ENCODE assay signal across 16 cellular contexts in the genomic region with DNA sequence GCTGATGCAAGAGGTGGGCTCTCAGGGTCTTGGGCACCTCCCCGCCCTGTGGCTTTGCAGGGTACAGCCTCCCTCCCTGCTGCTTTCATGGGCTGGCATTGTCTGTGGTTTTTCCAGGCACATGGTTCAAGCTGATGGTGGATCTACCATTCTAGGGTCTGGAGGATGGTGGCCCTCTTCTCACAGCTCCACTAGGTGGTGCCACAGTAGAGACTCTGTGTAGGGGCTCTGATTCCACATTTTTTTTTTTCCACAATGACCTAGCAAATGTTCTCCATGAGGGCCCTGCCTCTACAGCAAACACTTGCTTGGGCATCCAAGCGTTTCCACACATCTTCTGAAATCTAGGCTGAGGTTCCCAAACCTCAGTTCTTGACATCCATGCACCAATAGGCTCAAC.
A peak's percentile ranks its signal among the peaks of the same experiment; 100 is the strongest.
DNase-seq lines count a peak whose midpoint lies in the region; ATAC-seq and TF ChIP-seq lines count a peak whose summit lies in the region.
"Had no signal": no experiment of that assay in that cellular context is flagged by ENCODE, and none has a peak within 500 bp of the region (broad histone marks: within the 10 kb centered on the region; RNA-seq: fewer than 3 reads in every experiment).

No MANE protein-coding gene starts in this region.

- no peaks in the 10 kb centered on the region for H3K4me1 ChIP-seq in mesendoderm (ENCODE audit: control insufficient read depth, low read depth, low read length)
- H3K4me1 ChIP-seq: Peyer's patch, SJSA1 had no signal

- no peaks in the 10 kb centered on the region for H3K27me3 Mint-ChIP-seq in WTC11 (ENCODE audit: low read depth)

- H3K4me2 ChIP-seq in mesendoderm (ENCODE audit: low read length), result no peak overlapping the region

- H3K9ac ChIP-seq in mesendoderm (ENCODE audit: low read length), result no peak overlapping the region

- DNase-seq in NCI-H748 (lab: John Stamatoyannopoulos, UW; ENCODE audit: unreplicated experiment), result peak; percentile 3
- no peak for DNase-seq in NCI-H748 treated with DMSO at 0.1 percent for 48 hours (lab: John Stamatoyannopoulos, UW)
- DNase-seq in WTC11 (ENCODE audit: low spot score), result peak; percentile 8
- DNase-seq in mesendoderm, result peak; percentile 0
- DNase-seq in stimulated activated CD4-positive, alpha-beta T cell treated with anti-CD3 and anti-CD28 coated beads, Interleukin-4, amount 100 ng/mL, for 4 hours, result no peak
- no peak for DNase-seq in effector CD8-positive, alpha-beta T cell (lab: John Stamatoyannopoulos, UW)
- no peak for DNase-seq in ACHN
- DNase-seq: 8988T, Kasumi-1, NCI-H1694, NCI-H2081, NCI-H2171 treated with DMSO at 0.1 percent for 48 hours, Peyer's patch had no signal

- no peak overlapping the region for H3K4me3 Mint-ChIP-seq in WTC11
- H3K4me3 Mint-ChIP-seq: T-helper 1 cell treated with Interleukin-12 subunit alpha and Interleukin-12 subunit beta and Interleukin-4 antibody, amounts not matched to agents 30 μg/mL and 1 μg/mL, for 36 hours had no signal

- no CpG with 5 or more reads among the region's 2 CpGs for WGBS in mesendoderm (ENCODE audit: extremely low coverage, insufficient coverage, low lambda C conversion rate)

- no peak overlapping the region for H2BK120ac ChIP-seq in mesendoderm (ENCODE audit: low read depth, low read length)

- H3K18ac ChIP-seq in mesendoderm (ENCODE audit: low read length), result no peak overlapping the region

- H3K4me1 Mint-ChIP-seq in WTC11, result no peaks in the 10 kb centered on the region

- no peak overlapping the region for H4K8ac ChIP-seq in mesendoderm (ENCODE audit: low read depth, low read length)

- TF ChIP-seq CTCF in GM12873 (IDR thresholded peaks at IDR 0.05; ENCODE audit: insufficient read depth, low read depth, low read length, missing control alignments) (peak; percentile 9), WTC11 (IDR thresholded peaks at IDR 0.05) (no peak)

- H3K79me1 ChIP-seq in mesendoderm (ENCODE audit: low read length), result no peaks in the 10 kb centered on the region

- peaks cover 34% of the 10 kb centered on the region for H3K9me3 Mint-ChIP-seq in WTC11
- H3K9me3 Mint-ChIP-seq: T-helper 1 cell treated with Interleukin-12 subunit alpha and Interleukin-12 subunit beta and Interleukin-4 antibody, amounts not matched to agents 30 μg/mL and 1 μg/mL, for 36 hours had no signal

- no peak overlapping the region for H2AK5ac ChIP-seq in mesendoderm (ENCODE audit: low read length)

- no peaks in the 10 kb centered on the region for H3K27me3 ChIP-seq in mesendoderm (ENCODE audit: insufficient read depth, low read length, poor library complexity)
- H3K27me3 ChIP-seq: Peyer's patch, SJSA1 had no signal

- no peak overlapping the region for H3K4ac ChIP-seq in mesendoderm (ENCODE audit: low read depth, low read length)

- H3K79me2 ChIP-seq in mesendoderm (ENCODE audit: control insufficient read depth, insufficient read depth, low read length), result no peaks in the 10 kb centered on the region

- CTCF ChIA-PET in WTC11 (lab: Charles Lee), result no interaction called here

- no peak overlapping the region for H4K5ac ChIP-seq in mesendoderm (ENCODE audit: low read length)

- H3K4me3 ChIP-seq in mesendoderm (ENCODE audit: low read length), result no peak overlapping the region
- H3K4me3 ChIP-seq: Peyer's patch, SJSA1 had no signal

- H2BK15ac ChIP-seq in mesendoderm (replicated peaks; ENCODE audit: low read depth), result no peak overlapping the region

- peaks cover 14% of the 10 kb centered on the region for H3K36me3 Mint-ChIP-seq in WTC11

- H3K36me3 ChIP-seq in mesendoderm (ENCODE audit: control insufficient read depth, insufficient read depth, low read length), result no peaks in the 10 kb centered on the region
- H3K36me3 ChIP-seq: Peyer's patch, SJSA1 had no signal

- no peak overlapping the region for H2BK5ac ChIP-seq in mesendoderm (ENCODE audit: low read length)

- H3K56ac ChIP-seq in mesendoderm (ENCODE audit: low read length), result no peak overlapping the region

- in situ Hi-C loops in ACHN (cut with HindIII; ENCODE audit: low pct_ligation_motif_present, low pct_unique_long_range_greater_than_20kb, low sequenced_read_pairs), result no loop called here

- H3K27ac ChIP-seq in mesendoderm (ENCODE audit: low read depth, low read length), result no peak overlapping the region
- H3K27ac ChIP-seq: Peyer's patch, SJSA1 had no signal

- no peak for ATAC-seq in WTC11

- POLR2A ChIA-PET in WTC11 (lab: Charles Lee), result no interaction called here

- no peak overlapping the region for H3K23ac ChIP-seq in mesendoderm (ENCODE audit: low read length)

- H3K27ac Mint-ChIP-seq in WTC11, result no peak overlapping the region
- H3K27ac Mint-ChIP-seq: T-helper 1 cell treated with Interleukin-12 subunit alpha and Interleukin-12 subunit beta and Interleukin-4 antibody, amounts not matched to agents 30 μg/mL and 1 μg/mL, for 36 hours had no signal

TF ChIP-seq in WTC11, 78 proteins besides CTCF, POLR2A, EP300 and RAD21:
- TF ChIP-seq, protein P1, sequence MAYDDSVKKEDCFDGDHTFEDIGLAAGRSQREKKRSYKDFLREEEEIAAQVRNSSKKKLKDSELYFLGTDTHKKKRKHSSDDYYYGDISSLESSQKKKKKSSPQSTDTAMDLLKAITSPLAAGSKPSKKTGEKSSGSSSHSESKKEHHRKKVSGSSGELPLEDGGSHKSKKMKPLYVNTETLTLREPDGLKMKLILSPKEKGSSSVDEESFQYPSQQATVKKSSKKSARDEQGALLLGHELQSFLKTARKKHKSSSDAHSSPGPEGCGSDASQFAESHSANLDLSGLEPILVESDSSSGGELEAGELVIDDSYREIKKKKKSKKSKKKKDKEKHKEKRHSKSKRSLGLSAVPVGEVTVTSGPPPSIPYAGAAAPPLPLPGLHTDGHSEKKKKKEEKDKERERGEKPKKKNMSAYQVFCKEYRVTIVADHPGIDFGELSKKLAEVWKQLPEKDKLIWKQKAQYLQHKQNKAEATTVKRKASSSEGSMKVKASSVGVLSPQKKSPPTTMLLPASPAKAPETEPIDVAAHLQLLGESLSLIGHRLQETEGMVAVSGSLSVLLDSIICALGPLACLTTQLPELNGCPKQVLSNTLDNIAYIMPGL (CRISPR knock-in tag; IDR thresholded peaks at IDR 0.05), result no peak
- TF ChIP-seq, protein P2, sequence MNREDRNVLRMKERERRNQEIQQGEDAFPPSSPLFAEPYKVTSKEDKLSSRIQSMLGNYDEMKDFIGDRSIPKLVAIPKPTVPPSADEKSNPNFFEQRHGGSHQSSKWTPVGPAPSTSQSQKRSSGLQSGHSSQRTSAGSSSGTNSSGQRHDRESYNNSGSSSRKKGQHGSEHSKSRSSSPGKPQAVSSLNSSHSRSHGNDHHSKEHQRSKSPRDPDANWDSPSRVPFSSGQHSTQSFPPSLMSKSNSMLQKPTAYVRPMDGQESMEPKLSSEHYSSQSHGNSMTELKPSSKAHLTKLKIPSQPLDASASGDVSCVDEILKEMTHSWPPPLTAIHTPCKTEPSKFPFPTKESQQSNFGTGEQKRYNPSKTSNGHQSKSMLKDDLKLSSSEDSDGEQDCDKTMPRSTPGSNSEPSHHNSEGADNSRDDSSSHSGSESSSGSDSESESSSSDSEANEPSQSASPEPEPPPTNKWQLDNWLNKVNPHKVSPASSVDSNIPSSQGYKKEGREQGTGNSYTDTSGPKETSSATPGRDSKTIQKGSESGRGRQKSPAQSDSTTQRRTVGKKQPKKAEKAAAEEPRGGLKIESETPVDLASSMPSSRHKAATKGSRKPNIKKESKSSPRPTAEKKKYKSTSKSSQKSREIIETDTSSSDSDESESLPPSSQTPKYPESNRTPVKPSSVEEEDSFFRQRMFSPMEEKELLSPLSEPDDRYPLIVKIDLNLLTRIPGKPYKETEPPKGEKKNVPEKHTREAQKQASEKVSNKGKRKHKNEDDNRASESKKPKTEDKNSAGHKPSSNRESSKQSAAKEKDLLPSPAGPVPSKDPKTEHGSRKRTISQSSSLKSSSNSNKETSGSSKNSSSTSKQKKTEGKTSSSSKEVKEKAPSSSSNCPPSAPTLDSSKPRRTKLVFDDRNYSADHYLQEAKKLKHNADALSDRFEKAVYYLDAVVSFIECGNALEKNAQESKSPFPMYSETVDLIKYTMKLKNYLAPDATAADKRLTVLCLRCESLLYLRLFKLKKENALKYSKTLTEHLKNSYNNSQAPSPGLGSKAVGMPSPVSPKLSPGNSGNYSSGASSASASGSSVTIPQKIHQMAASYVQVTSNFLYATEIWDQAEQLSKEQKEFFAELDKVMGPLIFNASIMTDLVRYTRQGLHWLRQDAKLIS (CRISPR knock-in tag; IDR thresholded peaks at IDR 0.05; ENCODE audit: borderline replicate concordance), result no peak
- no peak for TF ChIP-seq ESRRA (CRISPR knock-in tag; IDR thresholded peaks at IDR 0.05; ENCODE audit: borderline replicate concordance)
- TF ChIP-seq SP1 (CRISPR knock-in tag; conservative IDR thresholded peaks at IDR 0.05), result no peak
- TF ChIP-seq FOXK1 (CRISPR knock-in tag; IDR thresholded peaks at IDR 0.05), result no peak
- no peak for TF ChIP-seq HMGA2 (CRISPR knock-in tag; IDR thresholded peaks at IDR 0.05)

Comparison
In these comparisons a context has a peak if more than half of its experiments do, and no peak if none do; other contexts are left out.
1. DNase-seq: peak in NCI-H748 (single experiment), WTC11 (single experiment) and mesendoderm (single experiment); none in NCI-H748 treated with DMSO at 0.1 percent for 48 hours (single experiment), stimulated activated CD4-positive, alpha-beta T cell treated with anti-CD3 and anti-CD28 coated beads, Interleukin-4, amount 100 ng/mL, for 4 hours (0 of 2), effector CD8-positive, alpha-beta T cell (single experiment) and ACHN (single experiment).